In the genomic region with DNA sequence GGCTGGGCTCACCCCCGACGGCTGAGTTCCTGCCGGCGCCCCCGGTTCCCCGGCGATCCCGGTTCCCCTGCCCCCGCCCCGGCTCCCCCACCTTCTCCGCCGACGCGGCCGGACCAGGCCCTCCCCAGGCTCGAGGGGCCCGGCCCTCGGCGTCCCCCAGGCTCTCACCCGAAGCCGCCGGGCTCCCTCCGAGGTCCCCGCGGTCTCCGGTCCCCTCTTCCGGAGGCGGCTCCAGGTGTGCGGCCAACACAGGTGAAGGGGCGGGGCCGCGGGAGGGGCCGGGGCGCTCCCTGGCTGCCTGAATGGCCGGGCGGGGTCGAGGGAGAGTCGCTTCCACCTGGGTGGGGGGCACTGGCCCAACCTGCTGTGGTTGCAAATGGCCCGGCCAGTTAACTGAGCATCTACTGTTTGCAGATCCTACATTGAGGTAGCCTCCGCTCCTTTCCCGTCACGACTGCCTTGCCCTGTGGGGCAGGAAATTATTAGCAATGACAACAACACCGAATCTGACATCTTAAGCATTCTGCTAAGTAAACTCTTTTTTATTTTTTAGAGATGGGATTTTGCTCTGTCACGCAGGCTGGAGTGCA, we compare ENCODE assay signal across 12 cellular contexts. TPM values are rescaled to one million over a fixed set of nuclear protein-coding genes. Genes with fewer than 3 reads are reported as not detected.
DNase-seq lines count a peak whose midpoint lies in the region; ATAC-seq, FAIRE-seq and TF ChIP-seq lines count a peak whose summit lies in the region.
"Had no signal": no experiment of that assay in that cellular context is flagged by ENCODE, and none has a peak within 500 bp of the region (broad histone marks: within the 10 kb centered on the region; RNA-seq: fewer than 3 reads in every experiment).

Gene BICDL2, minus strand, starts transcription at position 219 of the 590 bp plus-strand sequence. CDS start 1,448 bp downstream, outside the sequence.

- dilution Hi-C loops in mammary epithelial cell (cut with HindIII; ENCODE audit: low sequenced_read_pairs) = no loop called here

- ATAC-seq in HepG2 (no peak), right lobe of liver (no peak), memory B cell (ENCODE audit: low read depth) (no peak), HG02870 (IDR thresholded peaks at IDR 0.05; ENCODE audit: unreplicated experiment) (no peak)

- TF ChIP-seq RAD21 in HepG2 (CRISPR knock-in tag; IDR thresholded peaks at IDR 0.05) = no peak

- H3K36me3 Mint-ChIP-seq in memory B cell = peaks cover 2% of the 10 kb centered on the region

- H3K4me1 ChIP-seq in HepG2 (ENCODE audit: insufficient read depth, low read length) (peaks cover 22% of the 10 kb centered on the region), right lobe of liver (peaks cover 0 to 3% (median 0%) of the 10 kb centered on the region in 4 donors), mammary epithelial cell (ENCODE audit: insufficient read depth, low read length) (peaks cover 11% of the 10 kb centered on the region), urinary bladder (ENCODE audit: insufficient read depth) (no peaks in the 10 kb centered on the region)
- H3K4me1 ChIP-seq: testis had no signal

- H3K27me3 ChIP-seq in HepG2 (ENCODE audit: control insufficient read depth in 1 of 2, insufficient read depth in 2 of 2, low read length in 2 of 2) = peaks cover 16 to 80% of the 10 kb centered on the region in 2 experiments
- peaks cover 0 to 15% of the 10 kb centered on the region in 2 donors for H3K27me3 ChIP-seq in right lobe of liver
- no peaks in the 10 kb centered on the region for H3K27me3 ChIP-seq in mammary epithelial cell (ENCODE audit: insufficient read depth, low read length)
- H3K27me3 ChIP-seq: testis had no signal

- FAIRE-seq in HepG2 (lab: Jason Lieb, UNC) = no peak

- intact Hi-C loops in HepG2 (cut with micrococcal nuclease; ENCODE audit: unreplicated experiment) (no loop called here), right lobe of liver (cut with DNase I) (no loop called here), mammary epithelial cell (cut with micrococcal nuclease) (no loop called here)

- H3K27ac ChIP-seq in HepG2 (ENCODE audit: extremely low read length, insufficient read depth, low read length) (no peak within 1 kb of the TSS), right lobe of liver (no peak within 1 kb of the TSS), mammary epithelial cell (ENCODE audit: insufficient read depth, low read depth, low read length) (no peak within 1 kb of the TSS), urinary bladder (ENCODE audit: low read depth) (peak within 1 kb of the TSS; percentile 40)
- H3K27ac ChIP-seq: testis had no signal

- CTCF ChIA-PET in HepG2 (lab: Yijun Ruan, JAX; ENCODE audit: low intra/inter-chr PET ratio, low total read pairs) (no interaction called here), mammary epithelial cell (lab: Charles Lee; ENCODE audit: low non-redundant PET) (no interaction called here)

- H3K36me3 ChIP-seq in HepG2 (replicated peaks in 1 of 2; ENCODE audit: control insufficient read depth in 1 of 2, insufficient read depth in 2 of 2, low read length in 2 of 2) (no peaks in the 10 kb centered on the region), right lobe of liver (no peaks in the 10 kb centered on the region), mammary epithelial cell (ENCODE audit: insufficient read depth, low read length) (no peaks in the 10 kb centered on the region), urinary bladder (ENCODE audit: insufficient read depth) (no peaks in the 10 kb centered on the region)

- DNase-seq in HepG2 (ENCODE audit: low spot score) (no peak), right lobe of liver (no peak), mammary epithelial cell (no peak), memory B cell (ENCODE audit: low spot score in 2 of 2) (no peak), SHP77 (lab: John Stamatoyannopoulos, UW) (no peak)
- DNase-seq in activated CD4-positive, CD25-positive, alpha-beta regulatory T cell (lab: John Stamatoyannopoulos, UW) = no peak
- DNase-seq: activated gamma-delta T cell treated with Interleukin-2 at 50 U/mL for 16 hours; effector CD8-positive, alpha-beta T cell; testis had no signal

- H3K4me1 Mint-ChIP-seq in memory B cell = peaks cover 7% of the 10 kb centered on the region

- TF ChIP-seq EP300 in HepG2 (IDR thresholded peaks at IDR 0.05; ENCODE audit: low read depth in 2 of 2, low read length in 2 of 2) = no peak
- no peak for TF ChIP-seq EP300 in HepG2 (CRISPR knock-in tag; IDR thresholded peaks at IDR 0.05; ENCODE audit: borderline replicate concordance)

- TF ChIP-seq CTCF in HepG2 (CRISPR knock-in tag; IDR thresholded peaks at IDR 0.05) (no peak), right lobe of liver (IDR thresholded peaks at IDR 0.05) (no peak), mammary epithelial cell (conservative IDR thresholded peaks at IDR 0.05 in 1 of 2, IDR thresholded peaks at IDR 0.05 in 1 of 2; ENCODE audit: extremely low read depth in 1 of 2, insufficient read depth in 1 of 2, low read depth in 1 of 2, low read length in 2 of 2) (no peak)

- H3K4me3 Mint-ChIP-seq in memory B cell = peak within 1 kb of the TSS; percentile 60
- H3K4me3 Mint-ChIP-seq: T-helper 2 cell treated with Interferon-gamma antibody and Interleukin-4, amounts not matched to agents 5 μg/mL and 100 μg/mL, for 36 hours had no signal

- POLR2A ChIA-PET in HepG2 (lab: Yijun Ruan, JAX) = no interaction called here

- H3K4me3 ChIP-seq in HepG2 (replicated peaks in 1 of 3; ENCODE audit: insufficient read depth in 1 of 3, low read depth in 2 of 3, low read length in 3 of 3) (peak within 1 kb of the TSS in 1 of 3 experiments; percentile 58; a peak in 1 of 6 replicates), right lobe of liver (no peak within 1 kb of the TSS), mammary epithelial cell (replicated peaks in 1 of 3; ENCODE audit: insufficient read depth in 1 of 3, low read depth in 2 of 3, low read length in 3 of 3) (peak within 1 kb of the TSS in 1 of 3 experiments; percentile 43), urinary bladder (ENCODE audit: low read depth, low read length) (peak within 1 kb of the TSS; percentile 37)

- H3K4me2 ChIP-seq in HepG2 (ENCODE audit: low read depth, low read length) = peak within 1 kb of the TSS; percentile 39
- peak within 1 kb of the TSS; percentile 73 for H3K4me2 ChIP-seq in mammary epithelial cell (ENCODE audit: insufficient read depth, low read depth, low read length)

- H3K9ac ChIP-seq in HepG2 (ENCODE audit: insufficient read depth, low read depth, low read length) (0 out of 2 replicates have a peak within 1 kb of the TSS, but pooled peaks have one; percentile 34), mammary epithelial cell (ENCODE audit: insufficient read depth, low read length) (no peak within 1 kb of the TSS)

- no peaks in the 10 kb centered on the region for H3K79me2 ChIP-seq in HepG2 (ENCODE audit: insufficient read depth, low read length)
- no peaks in the 10 kb centered on the region for H3K79me2 ChIP-seq in mammary epithelial cell (ENCODE audit: insufficient read depth, low read length)

- H3K27me3 Mint-ChIP-seq in memory B cell = peaks cover 42% of the 10 kb centered on the region

- H2AFZ ChIP-seq in HepG2 (ENCODE audit: low read length) = no peak within 1 kb of the TSS
- peak within 1 kb of the TSS; percentile 57 for H2AFZ ChIP-seq in mammary epithelial cell (ENCODE audit: low read depth, low read length)

- peak within 1 kb of the TSS; percentile 15 for H3K27ac Mint-ChIP-seq in memory B cell
- H3K27ac Mint-ChIP-seq: T-helper 2 cell treated with Interferon-gamma antibody and Interleukin-4, amounts not matched to agents 5 μg/mL and 100 μg/mL, for 36 hours had no signal

- no peak for TF ChIP-seq POLR2A in HepG2 (IDR thresholded peaks at IDR 0.05; ENCODE audit: insufficient read depth in 1 of 2, low read depth in 2 of 2, low read length in 2 of 2)
- no peak for TF ChIP-seq POLR2A in right lobe of liver (IDR thresholded peaks at IDR 0.05)

- no TSS peak for BruUV-seq in HepG2 (replicated peaks; lab: Mats Ljungman, UMichigan)
- no TSS peak for BruUV-seq in mammary epithelial cell (replicated peaks; lab: Mats Ljungman, UMichigan)

- 28% methylated on average over 6 of the region's 44 CpGs for WGBS in HepG2 (ENCODE audit: low lambda C conversion rate)
- WGBS in right lobe of liver (ENCODE audit: insufficient coverage, low coverage, low lambda C conversion rate, missing lambda C conversion rate) = 0% methylated on average over 2 of the region's 44 CpGs
- WGBS in mammary epithelial cell (ENCODE audit: low coverage, missing lambda C conversion rate) = 71% methylated on average over 6 of the region's 44 CpGs
- 6% methylated on average over 44 of the region's 44 CpGs for WGBS in urinary bladder

- no peaks in the 10 kb centered on the region for H3K9me3 Mint-ChIP-seq in memory B cell
- H3K9me3 Mint-ChIP-seq: T-helper 2 cell treated with Interferon-gamma antibody and Interleukin-4, amounts not matched to agents 5 μg/mL and 100 μg/mL, for 36 hours had no signal

- in situ Hi-C loops in HepG2 (cut with HindIII; ENCODE audit: extremely low pct_ligation_motif_present, low pct_unique_long_range_greater_than_20kb) (no loop called here), mammary epithelial cell (cut with MboI; ENCODE audit: low sequenced_read_pairs in 2 of 2) (no loop called here)

- H4K20me1 ChIP-seq in HepG2 (ENCODE audit: insufficient read depth, low read length) (no peaks in the 10 kb centered on the region), mammary epithelial cell (ENCODE audit: insufficient read depth, low read length) (no peaks in the 10 kb centered on the region)

- H3K9me3 ChIP-seq in HepG2 (ENCODE audit: low read length) (no peaks in the 10 kb centered on the region), right lobe of liver (no peaks in the 10 kb centered on the region), mammary epithelial cell (replicated peaks; ENCODE audit: insufficient read depth, low read length) (no peaks in the 10 kb centered on the region)
- H3K9me3 ChIP-seq: testis had no signal

RNA-seq across cellular contexts. Expression of gene BICDL2, which starts in this region (rescaled TPM):
- not detected in 2 replicates for total RNA-seq in HepG2 (2016; rRNA removed; fragmentation: Illumina TruSeq; extraction: Trizol)
- total RNA-seq in HepG2 (2016; cell fraction: cytosol; rRNA removed; fragmentation: Illumina TruSeq; extraction: Trizol; ENCODE audit: low read depth) = not detected in 2 replicates
- total RNA-seq in HepG2 (2016; cell fraction: insoluble cytoplasmic fraction; rRNA removed; fragmentation: Illumina TruSeq; extraction: Trizol) = not detected in 2 replicates
- not detected in 2 replicates for total RNA-seq in HepG2 (2016; cell fraction: membrane; rRNA removed; fragmentation: Illumina TruSeq; extraction: Trizol)
- total RNA-seq in HepG2 (2016; cell fraction: nucleus; rRNA removed; fragmentation: Illumina TruSeq; extraction: Trizol) = not detected in 2 replicates
- 0.12 and 0.18 TPM in 2 replicates for polyA plus RNA-seq in HepG2 (2011; rRNA removed)
- polyA plus RNA-seq in HepG2 (2011; cell fraction: cytosol; rRNA removed) = 0.10 and 0.28 TPM in 2 replicates
- polyA plus RNA-seq in HepG2 (2011; cell fraction: nucleus; rRNA removed) = 0.26 and 0.31 TPM in 2 replicates
- polyA plus RNA-seq in HepG2 (2012) = 0.12 TPM in 1 of 2 replicates, not detected in the other
- not detected in 2 replicates for polyA plus RNA-seq in HepG2 (2016; cell fraction: cytosol; fragmentation: Illumina TruSeq; extraction: Trizol; ENCODE audit: low read depth)
- not detected in 2 replicates for polyA plus RNA-seq in HepG2 (2016; cell fraction: insoluble cytoplasmic fraction; fragmentation: Illumina TruSeq; extraction: Trizol; ENCODE audit: low read depth)
- not detected in 2 replicates for polyA plus RNA-seq in HepG2 (2016; cell fraction: membrane; fragmentation: Illumina TruSeq; extraction: Trizol; ENCODE audit: low read depth)
- not detected in 2 replicates for polyA plus RNA-seq in HepG2 (2016; cell fraction: nucleus; fragmentation: Illumina TruSeq; extraction: Trizol; ENCODE audit: insufficient read depth, low read depth)
- polyA minus RNA-seq in HepG2 (2011; rRNA and poly(A)+ RNA removed; ENCODE audit: low replicate concordance) = 0.12 TPM in 1 of 2 replicates, not detected in the other
- polyA minus RNA-seq in HepG2 (2011; cell fraction: cytosol; rRNA and poly(A)+ RNA removed) = not detected in 2 replicates
- not detected in 2 replicates for polyA minus RNA-seq in HepG2 (2011; cell fraction: nucleus; rRNA and poly(A)+ RNA removed)
- total RNA-seq in right lobe of liver = under 1 TPM in 5 of 6 experiments, not detected in 1; 0.11 to 0.58 (median 0.48) TPM
- total RNA-seq in mammary epithelial cell = 1 to 10 TPM; 1.9 to 3.3 TPM
- polyA plus RNA-seq in mammary epithelial cell = 0.59 TPM
- polyA minus RNA-seq in mammary epithelial cell = 1.8 TPM
- total RNA-seq in urinary bladder = 7.2 TPM
- polyA plus RNA-seq in urinary bladder = 8.3 TPM
